In the genomic region with DNA sequence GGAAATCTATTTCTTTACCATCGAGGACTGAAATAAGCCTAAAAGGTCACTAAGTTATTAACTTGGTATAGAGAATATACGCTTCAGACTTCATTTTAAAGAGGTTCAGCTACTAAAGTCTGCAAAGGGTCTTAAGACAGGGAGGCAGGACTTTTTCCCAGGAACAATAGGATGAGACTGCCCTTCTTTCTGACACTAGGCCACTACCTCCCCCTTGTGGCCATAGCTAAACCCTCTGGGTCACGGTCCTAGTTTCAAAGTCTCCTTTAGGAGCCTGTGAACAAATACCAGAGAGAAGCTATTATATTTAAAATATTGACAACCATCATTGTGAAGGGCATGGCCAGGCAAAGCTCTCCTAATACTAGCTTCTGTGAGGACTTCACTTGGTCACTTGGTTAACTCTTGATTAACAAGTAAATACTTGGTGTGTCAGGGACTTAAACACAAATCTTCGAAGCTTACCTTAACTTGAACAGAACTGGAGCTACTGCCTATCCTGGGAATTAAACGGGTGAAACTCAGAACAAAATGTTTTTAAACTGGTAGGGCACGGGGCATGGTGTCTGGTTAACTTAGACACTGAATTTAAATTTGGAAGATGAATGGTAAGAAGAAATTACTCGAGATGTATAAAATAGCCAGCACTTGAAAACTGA, we compare ENCODE assay signal across 8 cellular contexts.
DNase-seq lines count a peak whose midpoint lies in the region; ATAC-seq, FAIRE-seq and TF ChIP-seq lines count a peak whose summit lies in the region.

No MANE protein-coding gene starts in this region.

- FAIRE-seq in GM18507 (lab: Jason Lieb, UNC), result peak; percentile 36

- peak; percentile 61 to 83 (median 72) for TF ChIP-seq CTCF in uterus (IDR thresholded peaks at IDR 0.05)

- H3K36me3 ChIP-seq in uterus, result no peaks in the 10 kb centered on the region

- H3K9me3 ChIP-seq in uterus, result no peaks in the 10 kb centered on the region

- DNase-seq in CMK (ENCODE audit: low read depth) (peak; percentile 48), GM18507 (ENCODE audit: extremely low spot score, insufficient read length, low read depth) (no peak), NCI-H82 (lab: John Stamatoyannopoulos, UW) (peak; percentile 84), cerebellar cortex (ENCODE audit: low spot score) (peak; percentile 80), kidney glomerular epithelial cell (lab: John Stamatoyannopoulos, UW) (peak; percentile 30), uterus (peak; percentile 49 to 54)

- H3K27ac ChIP-seq in uterus, result no peak overlapping the region

- TF ChIP-seq POLR2A in uterus (IDR thresholded peaks at IDR 0.05), result no peak

- H3K4me3 ChIP-seq in uterus, result no peak overlapping the region

- intact Hi-C loops in uterus (cut with DNase I; ENCODE audit: low total_unique reads), result no loop called here

- no peaks in the 10 kb centered on the region for H3K27me3 ChIP-seq in uterus

- no peak for ATAC-seq in HG03135 (IDR thresholded peaks at IDR 0.05; ENCODE audit: unreplicated experiment)
- no peak for ATAC-seq in HG02973 (IDR thresholded peaks at IDR 0.05; ENCODE audit: unreplicated experiment)

- peaks cover 0 to 5% of the 10 kb centered on the region in 2 donors for H3K4me1 ChIP-seq in uterus
